Comparison of ENCODE assay signal across 7 cellular contexts in genomic region chr16:71565812-71566700, GRCh38. TPM values are rescaled to one million over a fixed set of nuclear protein-coding genes. Genes with fewer than 3 reads are reported as not detected.
DNase-seq lines count a peak whose midpoint lies in the region; ATAC-seq, FAIRE-seq and TF ChIP-seq lines count a peak whose summit lies in the region.

No MANE protein-coding gene starts in this region.

- H4K91ac ChIP-seq in H9 (ENCODE audit: insufficient read length, low read depth, low read length) (no peak overlapping the region), H1 (replicated peaks; ENCODE audit: insufficient read length, low read length) (no peak overlapping the region)

- H3K9me3 ChIP-seq in H9 (ENCODE audit: control insufficient read depth, low read depth, low read length) (no peaks in the 10 kb centered on the region), PC-3 (ENCODE audit: low read length) (no peaks in the 10 kb centered on the region), H1 (ENCODE audit: insufficient read depth in 2 of 2, low read depth in 1 of 2, low read length in 1 of 2) (peaks cover 0 to 6% of the 10 kb centered on the region in 2 experiments; a peak in 1 of 4 replicates), prostate gland (no peaks in the 10 kb centered on the region)

- H3K14ac ChIP-seq in H9 (ENCODE audit: insufficient read depth, low read length) (no peak overlapping the region), H1 (ENCODE audit: insufficient read length) (no peak overlapping the region)

- H2BK15ac ChIP-seq in H9 (ENCODE audit: low read depth, low read length) (no peak overlapping the region), H1 (ENCODE audit: low read length) (no peak overlapping the region)

- H3K18ac ChIP-seq in H9 (ENCODE audit: insufficient read length, low read depth, low read length) (no peak overlapping the region), H1 (ENCODE audit: extremely low read depth, low read length) (no peak overlapping the region)

- no peak for TF ChIP-seq RAD21 in H1 (IDR thresholded peaks at IDR 0.05 in 1 of 2, conservative IDR thresholded peaks at IDR 0.05 in 1 of 2; ENCODE audit: low read depth in 2 of 2, low read length in 2 of 2)

- no peak overlapping the region for H3T11ph ChIP-seq in H9 (ENCODE audit: low read length)

- H2AFZ ChIP-seq in H9 (ENCODE audit: low read length) (peak overlapping the region; percentile 75), PC-3 (ENCODE audit: low read length) (peak overlapping the region; percentile 100), H1 (ENCODE audit: low read length) (peak overlapping the region; percentile 56; the same call in 1 of the 2 replicates)

- no TSS peak for BruUV-seq in PC-3 (replicated peaks; lab: Mats Ljungman, UMichigan)

- no peak for FAIRE-seq in H1 (lab: Jason Lieb, UNC)

- POLR2A ChIA-PET in PC-3 (lab: Charles Lee; ENCODE audit: unreplicated experiment), result no interaction called here
- POLR2A ChIA-PET in H1 (lab: Charles Lee; ENCODE audit: partially characterized antibody), result interaction anchor here (0.6 to 2.4 kb wide), 7 partner anchors 21 to 153 kb away, joined by 3 to 11 read pairs (median 4); partner anchors contain the start of gene CHST4

- H2BK120ac ChIP-seq in H9 (ENCODE audit: low read depth, low read length, poor library complexity, severe bottlenecking) (no peak overlapping the region), H1 (replicated peaks; ENCODE audit: low read depth, low read length) (no peak overlapping the region)

- no peaks in the 10 kb centered on the region for H3K79me2 ChIP-seq in H9 (ENCODE audit: insufficient read depth, low read length)
- no peaks in the 10 kb centered on the region for H3K79me2 ChIP-seq in PC-3 (ENCODE audit: low read length)
- H3K79me2 ChIP-seq in H1 (ENCODE audit: control insufficient read depth in 1 of 2, insufficient read depth in 2 of 2, low read length in 2 of 2), result no peaks in the 10 kb centered on the region

- no peaks in the 10 kb centered on the region for H3K4me1 ChIP-seq in H9 (ENCODE audit: insufficient read depth, low read length)
- H3K4me1 ChIP-seq in PC-3 (ENCODE audit: insufficient read depth, low read length), result peaks cover 11% of the 10 kb centered on the region
- H3K4me1 ChIP-seq in H1 (replicated peaks in 1 of 4; ENCODE audit: control insufficient read depth in 3 of 4, insufficient read depth in 4 of 4, low read length in 3 of 4), result peaks cover 0 to 2% (median 0%) of the 10 kb centered on the region in 4 experiments; a peak in 1 of 7 replicates
- peaks cover 3% of the 10 kb centered on the region for H3K4me1 ChIP-seq in prostate gland (replicated peaks)

- H2BK12ac ChIP-seq in H9 (ENCODE audit: insufficient read length, low read depth, low read length), result no peak overlapping the region
- no peak overlapping the region for H2BK12ac ChIP-seq in H1 (ENCODE audit: low read depth, low read length)

- H4K20me1 ChIP-seq in H9 (ENCODE audit: control insufficient read depth, insufficient read depth, insufficient read length) (no peaks in the 10 kb centered on the region), PC-3 (ENCODE audit: low read length) (no peaks in the 10 kb centered on the region), H1 (replicated peaks in 1 of 2; ENCODE audit: control insufficient read depth in 1 of 2, insufficient read depth in 2 of 2, low read length in 2 of 2) (no peaks in the 10 kb centered on the region)

- peaks cover 5% of the 10 kb centered on the region for H3K23me2 ChIP-seq in H9 (ENCODE audit: insufficient read length, low read depth, low read length, poor library complexity, severe bottlenecking)
- peaks cover 5% of the 10 kb centered on the region; the same call in 1 of the 2 replicates for H3K23me2 ChIP-seq in H1 (ENCODE audit: low read depth, low read length)

- H3K4me2 ChIP-seq in H9 (ENCODE audit: insufficient read depth, insufficient read length, low read length) (peak overlapping the region; percentile 74), PC-3 (ENCODE audit: low read length) (peak overlapping the region; percentile 91), H1 (ENCODE audit: insufficient read depth in 1 of 2, low read depth in 2 of 2, low read length in 2 of 2) (peak overlapping the region; percentile 94 to 95)

- no CpG with 5 or more reads among the region's 9 CpGs for WGBS in H9 (ENCODE audit: extremely low coverage, insufficient read length, low lambda C conversion rate)
- WGBS in H1 (ENCODE audit: extremely low coverage in 1 of 2, insufficient coverage in 1 of 2, insufficient read length in 1 of 2, insufficient replicate concordance in 2 of 2, low coverage in 1 of 2, low lambda C conversion rate in 2 of 2, missing lambda C conversion rate in 1 of 2), 2 experiments, result 72% methylated on average over 8 of the region's 9 CpGs; no CpG with 5 or more reads in 1 of the 2 experiments
- 51% methylated on average over 9 of the region's 9 CpGs for WGBS in prostate gland

- no peak for TF ChIP-seq EP300 in H1 (IDR thresholded peaks at IDR 0.05; ENCODE audit: borderline replicate concordance in 1 of 2, low read depth in 2 of 2, low read length in 2 of 2)

- no peak overlapping the region for H4K5ac ChIP-seq in H9 (ENCODE audit: insufficient read length, low read depth, low read length)
- H4K5ac ChIP-seq in H1 (ENCODE audit: insufficient read length, low read depth, low read length), result no peak overlapping the region

- H3K36me3 Mint-ChIP-seq in H9 (ENCODE audit: insufficient read depth in 1 of 3, low read depth in 3 of 3), result peaks cover 1 to 13% (median 11%) of the 10 kb centered on the region in 3 experiments; a peak in 3 of 7 replicates

- no peaks in the 10 kb centered on the region for H3K79me1 ChIP-seq in H9 (ENCODE audit: insufficient read depth, low read depth, low read length, poor library complexity, severe bottlenecking)
- no peaks in the 10 kb centered on the region for H3K79me1 ChIP-seq in H1 (ENCODE audit: low read depth, low read length)

- H2AK5ac ChIP-seq in H9 (ENCODE audit: insufficient read length, low read length), result no peak overlapping the region
- no peak overlapping the region for H2AK5ac ChIP-seq in H1 (ENCODE audit: low read depth, low read length)

- no peak overlapping the region for H2BK20ac ChIP-seq in H9 (ENCODE audit: low read depth, low read length, poor library complexity, severe bottlenecking)
- H2BK20ac ChIP-seq in H1 (ENCODE audit: low read length), result no peak overlapping the region

- peak overlapping the region; percentile 85 to 87 for H3K4me3 Mint-ChIP-seq in H9

- no peak overlapping the region for H3K4ac ChIP-seq in H9 (ENCODE audit: low read depth, low read length)
- H3K4ac ChIP-seq in H1 (replicated peaks; ENCODE audit: insufficient read length, low read depth, low read length), result no peak overlapping the region

- no peaks in the 10 kb centered on the region for H3K9me2 ChIP-seq in PC-3 (replicated peaks; ENCODE audit: low read length)

- H3K23ac ChIP-seq in H9 (ENCODE audit: insufficient read length, low read depth, low read length) (no peak overlapping the region), H1 (ENCODE audit: insufficient read length) (no peak overlapping the region)

- TF ChIP-seq POLR2A in H1 (IDR thresholded peaks at IDR 0.05; ENCODE audit: control extremely low read depth in 1 of 2, low read depth in 2 of 2, low read length in 2 of 2) (no peak), prostate gland (IDR thresholded peaks at IDR 0.05) (no peak)

- H3K4me3 ChIP-seq in PC-3 (ENCODE audit: low read length) (peak overlapping the region; percentile 69), H1 (ENCODE audit: extremely low read depth in 1 of 4, insufficient read depth in 2 of 4, low read depth in 3 of 4, low read length in 4 of 4) (peak overlapping the region in 3 of 4 experiments; percentile 35 to 68 (median 67); a peak in 4 of 8 replicates), prostate gland (peak overlapping the region in 1 of 2 donors; percentile 50)

- CTCF ChIA-PET in PC-3 (lab: Charles Lee) (interaction anchor here (0.6 to 2.1 kb wide), 2 partner anchors 45 to 137 kb away, joined by 4 to 40 read pairs; no protein-coding TSS in a partner anchor), H1 (lab: Charles Lee; ENCODE audit: partially characterized antibody) (interaction anchor here (0.8 to 4.0 kb wide), 17 partner anchors 8 to 161 kb away, joined by 3 to 39 read pairs (median 4); no protein-coding TSS in a partner anchor)

- TF ChIP-seq CTCF in H9 (conservative IDR thresholded peaks at IDR 0.05) (no peak), PC-3 (conservative IDR thresholded peaks at IDR 0.05; ENCODE audit: low read depth, low read length) (no peak), H1 (IDR thresholded peaks at IDR 0.05; ENCODE audit: control extremely low read depth in 1 of 3, insufficient read depth in 1 of 3, low read depth in 1 of 3, low read length in 3 of 3) (no peak), prostate gland (IDR thresholded peaks at IDR 0.05) (no peak)

- H3K27ac Mint-ChIP-seq in H9, result peak overlapping the region in 2 of 3 experiments; percentile 90 to 97; a peak in 3 of 7 replicates

- H3K4me1 Mint-ChIP-seq in H9, result peaks cover 14 to 16% of the 10 kb centered on the region in 2 experiments

- peaks cover 19% of the 10 kb centered on the region in 2 experiments for H3K9me3 Mint-ChIP-seq in H9

- no peaks in the 10 kb centered on the region for H3F3A ChIP-seq in PC-3 (ENCODE audit: low read length, unreplicated experiment)

- peaks cover 1% of the 10 kb centered on the region for H3K27me3 Mint-ChIP-seq in H9 (ENCODE audit: low read depth)

- intact Hi-C loops in PC-3 (cut with micrococcal nuclease) (loop anchor here (1.0 kb wide), 1 partner anchor 45 kb away; no protein-coding TSS in a partner anchor), prostate gland (cut with DNase I) (no loop called here), posterior vena cava (cut with DNase I) (no loop called here)

- no peak overlapping the region for H3K56ac ChIP-seq in H9 (ENCODE audit: insufficient read length, low read depth, low read length)
- H3K56ac ChIP-seq in H1 (replicated peaks; ENCODE audit: insufficient read length, low read depth, low read length), result no peak overlapping the region

- DNase-seq in H9 (no peak), PC-3 (no peak), H1 (ENCODE audit: low read depth in 1 of 2, low spot score in 2 of 2) (no peak), prostate gland (ENCODE audit: low spot score) (no peak), posterior vena cava (ENCODE audit: low spot score) (no peak), SK-N-DZ (ENCODE audit: low spot score) (no peak), hippocampal formation (lab: John Stamatoyannopoulos, UW) (no peak)

- ATAC-seq in PC-3, result no peak

- no peak overlapping the region for H2BK5ac ChIP-seq in H9 (ENCODE audit: insufficient read length, low read length)
- H2BK5ac ChIP-seq in H1 (ENCODE audit: low read depth, low read length), result no peak overlapping the region

- no peak overlapping the region for H3K27ac ChIP-seq in H9 (ENCODE audit: insufficient read length, low read depth, low read length)
- H3K27ac ChIP-seq in PC-3 (ENCODE audit: low read length), result no peak overlapping the region
- no peak overlapping the region for H3K27ac ChIP-seq in H1 (ENCODE audit: low read depth, low read length)
- peak overlapping the region; percentile 71 to 79 for H3K27ac ChIP-seq in prostate gland

- H3K9ac ChIP-seq in H9 (ENCODE audit: extremely low read depth, insufficient read length, low read length) (no peak overlapping the region), PC-3 (ENCODE audit: low read length) (no peak overlapping the region), H1 (replicated peaks in 1 of 4; ENCODE audit: extremely low read depth in 1 of 4, low read depth in 3 of 4, low read length in 3 of 4) (0 out of 7 replicates have a peak overlapping the region, but pooled peaks of 1 of the 4 experiments have one; percentile 55)

- H4K8ac ChIP-seq in H9 (replicated peaks; ENCODE audit: insufficient read length, low read depth, low read length), result no peak overlapping the region
- H4K8ac ChIP-seq in H1 (ENCODE audit: extremely low read depth, insufficient read depth, low read length), result no peak overlapping the region

- H3K27me3 ChIP-seq in H9 (ENCODE audit: insufficient read depth, low read length) (no peaks in the 10 kb centered on the region), PC-3 (ENCODE audit: low read length) (no peaks in the 10 kb centered on the region), H1 (replicated peaks in 1 of 4; ENCODE audit: control insufficient read depth in 3 of 4, extremely low read depth in 1 of 4, insufficient read depth in 3 of 4, low read length in 3 of 4) (no peaks in the 10 kb centered on the region), prostate gland (replicated peaks; ENCODE audit: insufficient read depth) (no peaks in the 10 kb centered on the region)

- H3K36me3 ChIP-seq in PC-3 (ENCODE audit: low read depth, low read length) (no peaks in the 10 kb centered on the region), H1 (ENCODE audit: control insufficient read depth in 2 of 4, insufficient read depth in 4 of 4, low read length in 3 of 4) (no peaks in the 10 kb centered on the region), prostate gland (no peaks in the 10 kb centered on the region)

RNA-seq across cellular contexts. Expression of gene TAT, which starts 10.8 kb away (rescaled TPM):
- total RNA-seq in H9 (2021) (0.09 TPM in 1 of 2 replicates, not detected in the other), PC-3 (2014; rRNA removed) (not detected in 2 replicates), prostate gland (under 1 TPM in 1 of 2 donors, not detected in 1; 0.17 TPM), posterior vena cava (under 1 TPM in 1 of 2 donors, not detected in 1; 0.09 TPM)
- total RNA-seq in H1 (2021; fragmentation: NEBNext Ultra II Directional; extraction: Animal tissue kit (Norgen Biotek cat#: 25700)), result not detected in 2 replicates
- polyA plus RNA-seq in H1 (2011; rRNA removed), result 0.03 and 0.13 TPM in 2 replicates
- 0.05 TPM for polyA plus RNA-seq in H1 (2011; cell fraction: cytosol; rRNA removed)
- polyA plus RNA-seq in H1 (2011; cell fraction: nucleus; rRNA removed), result 0.06 TPM
- 0.04 to 0.05 TPM in 2 of 4 replicates, not detected in the others for polyA plus RNA-seq in H1 (2012, experiment 1 of 2)
- polyA plus RNA-seq in H1 (2012, experiment 2 of 2), result not detected
- not detected for polyA plus RNA-seq in H1 (2013, experiment 1 of 2)
- 0.02 TPM for polyA plus RNA-seq in H1 (2013, experiment 2 of 2)
- polyA minus RNA-seq in H1 (2011; rRNA and poly(A)+ RNA removed), result 0.10 and 0.25 TPM in 2 replicates
- not detected for polyA minus RNA-seq in H1 (2011; cell fraction: cytosol; rRNA and poly(A)+ RNA removed)
- not detected for polyA minus RNA-seq in H1 (2011; cell fraction: nucleus; rRNA and poly(A)+ RNA removed)
- not detected in 2 replicates for polyA plus RNA-seq in SK-N-DZ (2014; cell fraction: cytosol; rRNA removed)
- not detected in 2 replicates for polyA plus RNA-seq in SK-N-DZ (2014; cell fraction: nucleus; rRNA removed)

RNA-seq across cellular contexts. Expression of gene CHST4, which starts 39.8 kb away (rescaled TPM):
- 5.9 and 6.8 TPM in 2 replicates for total RNA-seq in H9 (2021)
- not detected in 2 replicates for total RNA-seq in PC-3 (2014; rRNA removed)
- 11.7 and 12.1 TPM in 2 replicates for total RNA-seq in H1 (2021; fragmentation: NEBNext Ultra II Directional; extraction: Animal tissue kit (Norgen Biotek cat#: 25700))
- 14.6 and 17.0 TPM in 2 replicates for polyA plus RNA-seq in H1 (2011; rRNA removed)
- polyA plus RNA-seq in H1 (2011; cell fraction: cytosol; rRNA removed), result 12.6 TPM
- polyA plus RNA-seq in H1 (2011; cell fraction: nucleus; rRNA removed), result 13.9 TPM
- polyA plus RNA-seq in H1 (2012, experiment 1 of 2), result 9.8 to 12.9 TPM (median 11.2 TPM) in 4 replicates
- polyA plus RNA-seq in H1 (2012, experiment 2 of 2), result 8.0 TPM
- 15.6 TPM for polyA plus RNA-seq in H1 (2013, experiment 1 of 2)
- 15.4 TPM for polyA plus RNA-seq in H1 (2013, experiment 2 of 2)
- polyA minus RNA-seq in H1 (2011; rRNA and poly(A)+ RNA removed), result 30.1 and 33.6 TPM in 2 replicates
- polyA minus RNA-seq in H1 (2011; cell fraction: cytosol; rRNA and poly(A)+ RNA removed), result 16.4 TPM
- 11.5 TPM for polyA minus RNA-seq in H1 (2011; cell fraction: nucleus; rRNA and poly(A)+ RNA removed)
- total RNA-seq in prostate gland, result 1 to 10 TPM in 1 of 2 donors, under 1 TPM in 1; 0.18 to 1.2 TPM
- total RNA-seq in posterior vena cava, result not detected
- polyA plus RNA-seq in SK-N-DZ (2014; cell fraction: cytosol; rRNA removed), result not detected in 2 replicates
- polyA plus RNA-seq in SK-N-DZ (2014; cell fraction: nucleus; rRNA removed), result not detected in 2 replicates

RNA-seq across cellular contexts. Expression of gene MARVELD3, which starts 59.9 kb away (rescaled TPM):
- total RNA-seq in H9 (2021) (25.2 and 27.0 TPM in 2 replicates), PC-3 (2014; rRNA removed) (7.4 and 14.6 TPM in 2 replicates), prostate gland (10 to 100 TPM; 11.4 to 20.0 TPM), posterior vena cava (not detected)
- total RNA-seq in H1 (2021; fragmentation: NEBNext Ultra II Directional; extraction: Animal tissue kit (Norgen Biotek cat#: 25700)), result 34.8 TPM in 2 replicates
- polyA plus RNA-seq in H1 (2011; rRNA removed), result 18.0 and 18.4 TPM in 2 replicates
- 20.3 TPM for polyA plus RNA-seq in H1 (2011; cell fraction: cytosol; rRNA removed)
- polyA plus RNA-seq in H1 (2011; cell fraction: nucleus; rRNA removed), result 20.3 TPM
- polyA plus RNA-seq in H1 (2012, experiment 1 of 2), result 22.8 to 31.1 TPM (median 26.2 TPM) in 4 replicates
- 12.3 TPM for polyA plus RNA-seq in H1 (2012, experiment 2 of 2)
- polyA plus RNA-seq in H1 (2013, experiment 1 of 2), result 40.3 TPM
- 41.3 TPM for polyA plus RNA-seq in H1 (2013, experiment 2 of 2)
- 18.9 and 34.9 TPM in 2 replicates for polyA minus RNA-seq in H1 (2011; rRNA and poly(A)+ RNA removed)
- 15.1 TPM for polyA minus RNA-seq in H1 (2011; cell fraction: cytosol; rRNA and poly(A)+ RNA removed)
- polyA minus RNA-seq in H1 (2011; cell fraction: nucleus; rRNA and poly(A)+ RNA removed), result 18.2 TPM
- polyA plus RNA-seq in SK-N-DZ (2014; cell fraction: cytosol; rRNA removed), result not detected in 2 replicates
- not detected in 2 replicates for polyA plus RNA-seq in SK-N-DZ (2014; cell fraction: nucleus; rRNA removed)

Comparison
In these comparisons a context has a peak if more than half of its experiments do, and no peak if none do; other contexts are left out.
1. H3K27ac ChIP-seq: peak in prostate gland (2 of 2); none in H9 (single experiment), PC-3 (single experiment) and H1 (single experiment).
2. Peak in every context shown above with its lines, with median percentiles within 50 percentile points of each other: H2AFZ ChIP-seq and H3K4me2 ChIP-seq.